Comparison of ENCODE assay signal across 2 cellular contexts in the genomic region with DNA sequence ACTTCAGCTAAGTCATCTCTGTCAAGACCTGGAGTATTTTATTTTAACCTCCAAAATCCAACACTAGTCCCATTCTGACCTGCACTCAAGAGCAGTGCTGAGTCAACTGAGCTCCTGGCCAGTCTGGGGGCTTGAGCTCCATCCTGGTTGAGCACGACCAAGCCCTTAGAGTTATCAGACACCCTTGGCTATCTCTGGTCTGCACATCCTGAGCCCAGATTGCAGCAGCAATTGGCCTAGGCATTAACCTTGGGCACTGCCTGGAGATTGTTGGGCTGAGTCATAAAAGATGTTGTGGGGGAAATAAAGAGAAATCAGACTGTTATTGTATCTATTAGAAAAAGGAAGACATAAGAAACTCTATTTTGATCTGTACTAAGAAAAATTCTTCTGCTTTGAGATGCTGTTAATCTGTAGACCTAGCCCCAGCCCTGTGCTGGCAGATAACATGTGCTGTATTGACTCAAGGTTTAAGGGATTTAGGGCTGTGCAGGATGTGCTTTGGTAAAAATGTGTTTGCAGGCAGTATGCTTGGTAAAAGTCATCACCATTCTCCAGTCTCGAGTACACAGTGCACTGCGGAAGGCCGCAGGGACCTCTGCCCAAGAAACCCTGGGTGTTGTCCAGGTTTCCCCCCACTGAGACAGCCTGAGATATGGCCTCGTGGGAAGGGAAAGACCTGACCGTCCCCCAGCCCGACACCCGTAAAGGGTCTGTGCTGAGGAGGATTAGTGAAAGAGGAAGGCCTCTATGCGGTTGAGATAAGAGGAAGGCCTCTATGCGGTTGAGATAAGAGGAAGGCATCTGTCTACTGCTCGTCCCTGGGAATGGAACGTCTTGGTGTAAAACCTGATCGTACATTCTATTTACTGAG. TPM values are rescaled to one million over a fixed set of nuclear protein-coding genes. Genes with fewer than 3 reads are reported as not detected.
"Had no signal": no experiment of that assay in that cellular context is flagged by ENCODE, and none has a peak within 500 bp of the region (broad histone marks: within the 10 kb centered on the region; RNA-seq: fewer than 3 reads in every experiment).

No MANE protein-coding gene starts in this region.

RNA-seq across cellular contexts. Expression of a gene that starts 14.0 kb away (rescaled TPM):
- total RNA-seq: activated CD8-positive, alpha-beta T cell treated with anti-CD3 and anti-CD28 coated beads, Interleukin-2, amount 10 ng/mL, durations not matched to agents 7 days and 5 days; activated naive CD8-positive, alpha-beta T cell treated with anti-CD3 and anti-CD28 coated beads, Interleukin-2, amount 10 ng/mL, durations not matched to agents 7 days and 5 days had no signal
